Comparison of ENCODE assay signal across 8 cellular contexts in genomic region chr17:64145751-64146417, GRCh38.
A peak's percentile ranks its signal among the peaks of the same experiment; 100 is the strongest.
DNase-seq lines count a peak whose midpoint lies in the region; ATAC-seq and TF ChIP-seq lines count a peak whose summit lies in the region.

No MANE protein-coding gene starts in this region.

- DNase-seq in AG09309 (ENCODE audit: low read depth) (peak; percentile 100), NCI-H2227 (lab: John Stamatoyannopoulos, UW; ENCODE audit: unreplicated experiment) (peak; percentile 99), caudate nucleus (lab: John Stamatoyannopoulos, UW) (peak; percentile 62 to 100 (median 98)), inferior parietal cortex (ENCODE audit: extremely low spot score) (peak; percentile 100), smooth muscle cell of the brain vasculature (ENCODE audit: low read depth, low spot score) (peak; percentile 99)

- TF ChIP-seq POLR2A in GM18951 (IDR thresholded peaks at IDR 0.05; ENCODE audit: extremely low read depth, insufficient read depth, insufficient read length) = peak; percentile 100

- TF ChIP-seq CTCF in AG09309 (IDR thresholded peaks at IDR 0.05; ENCODE audit: control insufficient read depth, insufficient read depth, low read depth, low read length, missing control alignments) (no peak), WI38 (IDR thresholded peaks at IDR 0.05; ENCODE audit: low read depth, low read length) (no peak)

- ATAC-seq in HG03159 (IDR thresholded peaks at IDR 0.05; ENCODE audit: unreplicated experiment) = peak; percentile 94

- peak overlapping the region; percentile 96 for H3K27ac ChIP-seq in caudate nucleus (ENCODE audit: low read depth, low read length)

- in situ Hi-C loops in GM18951 (cut with MboI; ENCODE audit: low sequenced_read_pairs, unreplicated experiment) = loop anchor here (10.0 kb wide), 1 partner anchor 139 kb away; no protein-coding TSS in a partner anchor

- peak overlapping the region; percentile 78 for H3K4me3 ChIP-seq in AG09309 (ENCODE audit: control insufficient read depth, low read depth, low read length)
- H3K4me3 ChIP-seq in WI38 (ENCODE audit: low read depth, low read length) = peak overlapping the region; percentile 87

Comparison
In these comparisons a context has a peak if more than half of its experiments do, and no peak if none do; other contexts are left out.
1. Peak in every context shown above with its lines: DNase-seq, ATAC-seq, H3K4me3 ChIP-seq and H3K27ac ChIP-seq.